ENCODE assay signal across 21 cellular contexts in genomic region chr1:188769936-188770335, GRCh38.
"Had no signal": no experiment of that assay in that cellular context is flagged by ENCODE, and none has a peak within 500 bp of the region (broad histone marks: within the 10 kb centered on the region; RNA-seq: fewer than 3 reads in every experiment).

No MANE protein-coding gene starts in this region.

- FAIRE-seq: endothelial cell of umbilical vein, keratinocyte had no signal

- H3K27me3 ChIP-seq: gastrocnemius medialis, ovary, sigmoid colon, stomach, thyroid gland had no signal

- H3K4me1 ChIP-seq: gastrocnemius medialis, psoas muscle, sigmoid colon, stomach, thyroid gland had no signal

- H3K27me3 Mint-ChIP-seq: memory B cell had no signal

- H3K4me3 Mint-ChIP-seq: memory B cell; natural killer cell; stimulated activated effector memory CD8-positive, alpha-beta T cell treated with anti-CD3 and anti-CD28 coated beads, Interleukin-12 subunit alpha, Interleukin-12 subunit beta, amount 100 ng/mL, for 72 hours had no signal

- DNase-seq: dermis blood vessel endothelial cell; effector memory CD4-positive, alpha-beta T cell; foreskin fibroblast; gastrocnemius medialis; head of caudate nucleus; natural killer cell; occipital lobe; ovary; psoas muscle; sigmoid colon; stimulated activated CD4-positive, alpha-beta T cell treated with anti-CD3 and anti-CD28 coated beads, Interleukin-2, amount 100 ng/mL, for 24 hours; stimulated activated CD4-positive, alpha-beta T cell treated with anti-CD3 and anti-CD28 coated beads, Interleukin-4, amount 100 ng/mL, for 24 hours; stimulated activated naive CD4-positive, alpha-beta T cell treated with Interleukin-2 at 50 U/mL for 16 hours; stomach; thyroid gland had no signal

- H3K27ac ChIP-seq: coronary artery, gastrocnemius medialis, ovary, psoas muscle, sigmoid colon, stomach, thyroid gland had no signal

- H3K36me3 Mint-ChIP-seq: memory B cell; stimulated activated effector memory CD8-positive, alpha-beta T cell treated with anti-CD3 and anti-CD28 coated beads, Interleukin-12 subunit alpha, Interleukin-12 subunit beta, amount 100 ng/mL, for 72 hours had no signal

- H3K9me3 ChIP-seq: gastrocnemius medialis, ovary, psoas muscle, sigmoid colon, thyroid gland had no signal

- H3K27ac Mint-ChIP-seq: memory B cell; natural killer cell; stimulated activated effector memory CD8-positive, alpha-beta T cell treated with anti-CD3 and anti-CD28 coated beads, Interleukin-12 subunit alpha, Interleukin-12 subunit beta, amount 100 ng/mL, for 72 hours had no signal

- H3K36me3 ChIP-seq: gastrocnemius medialis, ovary, sigmoid colon, stomach, thyroid gland had no signal

- H3K4me3 ChIP-seq: coronary artery, gastrocnemius medialis, lung, ovary, psoas muscle, sigmoid colon, stomach, thyroid gland had no signal

- H3K4me1 Mint-ChIP-seq: memory B cell; natural killer cell; stimulated activated effector memory CD8-positive, alpha-beta T cell treated with anti-CD3 and anti-CD28 coated beads, Interleukin-12 subunit alpha, Interleukin-12 subunit beta, amount 100 ng/mL, for 72 hours had no signal
